Comparison of ENCODE assay signal across 6 cellular contexts in genomic region chr15:21111172-21111571, GRCh38.
A peak's percentile ranks its signal among the peaks of the same experiment; 100 is the strongest.
DNase-seq lines count a peak whose midpoint lies in the region; ATAC-seq, FAIRE-seq and TF ChIP-seq lines count a peak whose summit lies in the region.
"Not testable (repeated sequence)": the region's sequence is repeated elsewhere in the genome, so short reads cannot be mapped to it uniquely, and the experiment has no call there.

No MANE protein-coding gene starts in this region.

- H3K4me1 Mint-ChIP-seq in activated CD4-positive, alpha-beta T cell treated with anti-CD3 and anti-CD28 coated beads for 36 hours = not testable (repeated sequence)

- TF ChIP-seq EP300 in sigmoid colon (IDR thresholded peaks at IDR 0.05) = not testable (repeated sequence)

- CTCF ChIA-PET in activated CD4-positive, alpha-beta T cell treated with anti-CD3 and anti-CD28 coated beads for 36 hours (lab: Charles Lee) = not testable (repeated sequence)

- H3K36me3 ChIP-seq in kidney (ENCODE audit: control insufficient read depth in 1 of 2, insufficient read depth in 2 of 2, low read length in 2 of 2); lower lobe of right lung; sigmoid colon; upper lobe of right lung: not testable (repeated sequence)

- H3K9ac ChIP-seq in kidney (ENCODE audit: low read length in 2 of 2) = not testable (repeated sequence)

- not testable (repeated sequence) for H3K4me3 Mint-ChIP-seq in activated CD4-positive, alpha-beta T cell treated with anti-CD3 and anti-CD28 coated beads for 36 hours

- not testable (repeated sequence) for H3K27ac Mint-ChIP-seq in activated CD4-positive, alpha-beta T cell treated with anti-CD3 and anti-CD28 coated beads for 36 hours

- not testable (repeated sequence) for FAIRE-seq in kidney (lab: Jason Lieb, UNC)

- H3K9me3 Mint-ChIP-seq in activated CD4-positive, alpha-beta T cell treated with anti-CD3 and anti-CD28 coated beads for 36 hours (ENCODE audit: low read depth) = not testable (repeated sequence)

- TF ChIP-seq CTCF in kidney (IDR thresholded peaks at IDR 0.05; ENCODE audit: borderline replicate concordance, extremely low read depth, insufficient read depth); lower lobe of right lung (IDR thresholded peaks at IDR 0.05); sigmoid colon (IDR thresholded peaks at IDR 0.05); upper lobe of right lung (IDR thresholded peaks at IDR 0.05): not testable (repeated sequence)

- not testable (repeated sequence) for ATAC-seq in activated CD4-positive, alpha-beta T cell treated with anti-CD3 and anti-CD28 coated beads for 36 hours; Right ventricle myocardium superior (ENCODE audit: poor library complexity); lower lobe of right lung; upper lobe of right lung

- H3K9me3 ChIP-seq in kidney (ENCODE audit: control insufficient read depth in 1 of 2, low read length in 2 of 2); lower lobe of right lung; sigmoid colon; upper lobe of right lung: not testable (repeated sequence)

- WGBS in sigmoid colon, 2 donors = no CpG with 5 or more reads among the region's 4 CpGs

- not testable (repeated sequence) for TF ChIP-seq POLR2A in sigmoid colon (IDR thresholded peaks at IDR 0.05)

- H3K27ac ChIP-seq in kidney (ENCODE audit: low read depth in 2 of 2, low read length in 2 of 2); lower lobe of right lung; sigmoid colon; upper lobe of right lung: not testable (repeated sequence)

- not testable (repeated sequence) for H3K27me3 Mint-ChIP-seq in activated CD4-positive, alpha-beta T cell treated with anti-CD3 and anti-CD28 coated beads for 36 hours

- DNase-seq in activated CD4-positive, alpha-beta T cell treated with anti-CD3 and anti-CD28 coated beads for 36 hours = peak; percentile 3
- DNase-seq in Right ventricle myocardium superior (peak; percentile 29), kidney (peak; percentile 25), lower lobe of right lung (peak; percentile 26), sigmoid colon (peak; percentile 7), upper lobe of right lung (peak; percentile 64)

- not testable (repeated sequence) for H3K4me3 ChIP-seq in kidney (ENCODE audit: low read length in 2 of 2); lower lobe of right lung; sigmoid colon; upper lobe of right lung

- POLR2A ChIA-PET in activated CD4-positive, alpha-beta T cell treated with anti-CD3 and anti-CD28 coated beads for 36 hours (lab: Charles Lee) = not testable (repeated sequence)

- intact Hi-C loops in activated CD4-positive, alpha-beta T cell treated with anti-CD3 and anti-CD28 coated beads for 36 hours (cut with DNase I, micrococcal nuclease); Right ventricle myocardium superior (cut with DNase I); kidney (cut with DNase I); lower lobe of right lung (cut with DNase I); sigmoid colon (cut with DNase I); upper lobe of right lung (cut with DNase I): not testable (repeated sequence)

- H3K4me1 ChIP-seq in kidney (ENCODE audit: control insufficient read depth in 1 of 2, insufficient read depth in 1 of 2, low read depth in 1 of 2, low read length in 2 of 2); lower lobe of right lung; sigmoid colon; upper lobe of right lung: not testable (repeated sequence)

- not testable (repeated sequence) for H3K27me3 ChIP-seq in lower lobe of right lung (ENCODE audit: low read depth); sigmoid colon; upper lobe of right lung

- H3K36me3 Mint-ChIP-seq in activated CD4-positive, alpha-beta T cell treated with anti-CD3 and anti-CD28 coated beads for 36 hours (ENCODE audit: low read depth) = not testable (repeated sequence)

Comparison
In these comparisons a context has a peak if more than half of its experiments do, and no peak if none do; other contexts are left out.
1. DNase-seq: peak in every context shown above with its lines; median percentile 64 in upper lobe of right lung; 29 in Right ventricle myocardium superior; 26 in lower lobe of right lung; 25 in kidney; 7 in sigmoid colon; 3 in activated CD4-positive, alpha-beta T cell treated with anti-CD3 and anti-CD28 coated beads for 36 hours.